8 cellular contexts compared by ENCODE assay signal in genomic region chr10:37304036-37304435, GRCh38.
"Had no signal": no experiment of that assay in that cellular context is flagged by ENCODE, and none has a peak within 500 bp of the region (broad histone marks: within the 10 kb centered on the region; RNA-seq: fewer than 3 reads in every experiment).

No MANE protein-coding gene starts in this region.

- H3K4me3 ChIP-seq: GM23248, GM23338, HAP-1 had no signal

- H3K9me3 ChIP-seq: HAP-1 had no signal

- H3K27ac ChIP-seq: GM23248 had no signal

- H3K36me3 ChIP-seq: HAP-1 had no signal

- DNase-seq: GM23248, GOT3, H7, H9, HCEC 1CT, HFFc6 had no signal

- H2AFZ ChIP-seq: GM23248, GM23338 had no signal

- H3K9ac ChIP-seq: GM23248 had no signal

- H3K4me2 ChIP-seq: GM23338 had no signal

- H3K4me1 ChIP-seq: HAP-1 had no signal
